23 cellular contexts compared by ENCODE assay signal in genomic region chr1:205662791-205663190, GRCh38. TPM values are rescaled to one million over a fixed set of nuclear protein-coding genes. Genes with fewer than 3 reads are reported as not detected.
"Had no signal": no experiment of that assay in that cellular context is flagged by ENCODE, and none has a peak within 500 bp of the region (broad histone marks: within the 10 kb centered on the region; RNA-seq: fewer than 3 reads in every experiment).

No MANE protein-coding gene starts in this region.

- H3K36me3 ChIP-seq: left ventricle myocardium inferior, thoracic aorta, upper lobe of left lung had no signal

- H3K27ac ChIP-seq: hepatocyte, left ventricle myocardium inferior, thoracic aorta, upper lobe of left lung had no signal

- FAIRE-seq: endometrium had no signal

- H3K27me3 ChIP-seq: hepatocyte, right lobe of liver, upper lobe of left lung had no signal

- DNase-seq: activated B cell treated with CpG ODN at 0.5 μM for 24 hours; activated CD4-positive, alpha-beta T cell treated with anti-CD3 and anti-CD28 coated beads for 36 hours; activated CD4-positive, alpha-beta T cell treated with anti-CD3 and anti-CD28 coated beads, Interleukin-2, amount 50 U/mL, for 4 hours; activated CD8-positive, alpha-beta memory T cell treated with anti-CD3 and anti-CD28 coated beads for 24 hours; activated CD8-positive, alpha-beta memory T cell treated with anti-CD3 and anti-CD28 coated beads, Interleukin-2, amount 50 U/mL, for 4 hours; activated T-cell treated with anti-CD3 and anti-CD28 coated beads, Interleukin-2, amount 50 U/mL, for 24 hours; effector CD4-positive, alpha-beta T cell; erythroblast; foreskin fibroblast; kidney glomerular epithelial cell; left ventricle myocardium inferior; mucosa of descending colon; naive thymus-derived CD4-positive, alpha-beta T cell; right lobe of liver; stimulated activated CD4-positive, alpha-beta T cell treated with anti-CD3 and anti-CD28 coated beads, Interleukin-1b, Interleukin-23, amount 100 ng/mL, for 48 hours; T-helper 9 cell had no signal

- H2AFZ ChIP-seq: hepatocyte had no signal

- H3K4me2 ChIP-seq: hepatocyte had no signal

- ATAC-seq: activated CD4-positive, alpha-beta T cell treated with anti-CD3 and anti-CD28 coated beads for 36 hours; activated naive CD4-positive, alpha-beta T cell treated with anti-CD3 and anti-CD28 coated beads, Interleukin-2, amount 50 U/mL, for 72 hours; activated T-helper 17 cell treated with anti-CD3 and anti-CD28 coated beads, Interleukin-2, amount 50 U/mL, for 72 hours; mucosa of descending colon; right lobe of liver had no signal

- H3K9me3 ChIP-seq: left ventricle myocardium inferior, mucosa of descending colon, right lobe of liver, thoracic aorta, upper lobe of left lung had no signal

- H3K4me3 ChIP-seq: hepatocyte, left ventricle myocardium inferior, mucosa of descending colon, right lobe of liver, skin epidermis, thoracic aorta, upper lobe of left lung had no signal

RNA-seq across cellular contexts. Expression of gene SLC45A3, which starts 17.5 kb away (rescaled TPM):
- polyA plus RNA-seq: naive thymus-derived CD4-positive, alpha-beta T cell had no signal
